ENCODE assay signal across 18 cellular contexts in genomic region chr18:7668392-7668791, GRCh38.
"Had no signal": no experiment of that assay in that cellular context is flagged by ENCODE, and none has a peak within 500 bp of the region (broad histone marks: within the 10 kb centered on the region; RNA-seq: fewer than 3 reads in every experiment).

No MANE protein-coding gene starts in this region.

- H3K27me3 Mint-ChIP-seq: activated naive CD8-positive, alpha-beta T cell; activated T-cell treated with anti-CD3 and anti-CD28 coated beads, Interleukin-2, amount 50 U/mL, for 24 hours; activated T-helper 17 cell treated with anti-CD3 and anti-CD28 coated beads, Interleukin-2, amount 50 U/mL, for 72 hours; natural killer cell treated with Interleukin-12 subunit alpha and Interleukin-12 subunit beta and Interleukin-15 and Interleukin-18, amount 100 ng/mL, for 72 hours; stimulated activated naive B cell treated with anti-CD40 and anti-IgM and Interleukin-4, amounts not matched to agents 10 μg/mL and 1 μg/mL and 100 μg/mL, for 72 hours had no signal

- H3K27ac Mint-ChIP-seq: activated naive CD8-positive, alpha-beta T cell; activated T-cell treated with anti-CD3 and anti-CD28 coated beads, Interleukin-2, amount 50 U/mL, for 24 hours; activated T-helper 17 cell treated with anti-CD3 and anti-CD28 coated beads, Interleukin-2, amount 50 U/mL, for 72 hours; natural killer cell treated with Interleukin-12 subunit alpha and Interleukin-12 subunit beta and Interleukin-15 and Interleukin-18, amount 100 ng/mL, for 72 hours; stimulated activated naive B cell treated with anti-CD40 and anti-IgM and Interleukin-4, amounts not matched to agents 10 μg/mL and 1 μg/mL and 100 μg/mL, for 72 hours; WTC11 had no signal

- H3K4me1 ChIP-seq: foreskin keratinocyte, left lung, transverse colon, uterus had no signal

- H3K4me3 ChIP-seq: left lung, transverse colon, uterus had no signal

- H3K9me3 Mint-ChIP-seq: activated T-cell treated with anti-CD3 and anti-CD28 coated beads, Interleukin-2, amount 50 U/mL, for 24 hours; activated T-helper 17 cell treated with anti-CD3 and anti-CD28 coated beads, Interleukin-2, amount 50 U/mL, for 72 hours; natural killer cell treated with Interleukin-12 subunit alpha and Interleukin-12 subunit beta and Interleukin-15 and Interleukin-18, amount 100 ng/mL, for 72 hours; stimulated activated naive B cell treated with anti-CD40 and anti-IgM and Interleukin-4, amounts not matched to agents 10 μg/mL and 1 μg/mL and 100 μg/mL, for 72 hours; WTC11 had no signal

- H3K4me3 Mint-ChIP-seq: activated naive CD8-positive, alpha-beta T cell; activated T-cell treated with anti-CD3 and anti-CD28 coated beads, Interleukin-2, amount 50 U/mL, for 24 hours; activated T-helper 17 cell treated with anti-CD3 and anti-CD28 coated beads, Interleukin-2, amount 50 U/mL, for 72 hours; natural killer cell treated with Interleukin-12 subunit alpha and Interleukin-12 subunit beta and Interleukin-15 and Interleukin-18, amount 100 ng/mL, for 72 hours; stimulated activated naive B cell treated with anti-CD40 and anti-IgM and Interleukin-4, amounts not matched to agents 10 μg/mL and 1 μg/mL and 100 μg/mL, for 72 hours; WTC11 had no signal

- H3K36me3 ChIP-seq: left lung, transverse colon, uterus had no signal

- ATAC-seq: activated T-helper 17 cell treated with anti-CD3 and anti-CD28 coated beads, Interleukin-2, amount 50 U/mL, for 72 hours; foreskin keratinocyte; left lung; natural killer cell treated with Interleukin-12 subunit alpha and Interleukin-12 subunit beta and Interleukin-15 and Interleukin-18, amount 100 ng/mL, for 72 hours; sciatic nerve; stimulated activated naive B cell treated with anti-CD40 and anti-IgM and Interleukin-4, amounts not matched to agents 10 μg/mL and 1 μg/mL and 100 μg/mL, for 72 hours; WTC11 had no signal

- H3K4me1 Mint-ChIP-seq: activated T-helper 17 cell treated with anti-CD3 and anti-CD28 coated beads, Interleukin-2, amount 50 U/mL, for 72 hours; stimulated activated naive B cell treated with anti-CD40 and anti-IgM and Interleukin-4, amounts not matched to agents 10 μg/mL and 1 μg/mL and 100 μg/mL, for 72 hours had no signal

- H3K9me3 ChIP-seq: left lung, transverse colon, uterus had no signal

- H3K36me3 Mint-ChIP-seq: activated naive CD8-positive, alpha-beta T cell; natural killer cell treated with Interleukin-12 subunit alpha and Interleukin-12 subunit beta and Interleukin-15 and Interleukin-18, amount 100 ng/mL, for 72 hours; stimulated activated naive B cell treated with anti-CD40 and anti-IgM and Interleukin-4, amounts not matched to agents 10 μg/mL and 1 μg/mL and 100 μg/mL, for 72 hours; WTC11 had no signal

- DNase-seq: activated T-cell treated with anti-CD3 and anti-CD28 coated beads, Interleukin-2, amount 50 U/mL, for 24 hours; amniotic stem cell; effector CD8-positive, alpha-beta T cell; foreskin keratinocyte; left lung; midbrain; occipital lobe; stimulated activated CD4-positive, alpha-beta T cell treated with anti-CD3 and anti-CD28 coated beads, Interleukin-2, amount 100 ng/mL, for 48 hours; stimulated activated CD8-positive, alpha-beta memory T cell treated with anti-CD3 and anti-CD28 coated beads, Interleukin-4, amount 100 ng/mL, for 48 hours; stimulated activated naive B cell treated with anti-CD40 and anti-IgM and Interleukin-4, amounts not matched to agents 10 μg/mL and 1 μg/mL and 100 μg/mL, for 72 hours; T-helper 9 cell; transverse colon; uterus had no signal

- H3K27me3 ChIP-seq: foreskin keratinocyte, left lung, transverse colon, uterus had no signal

- H3K27ac ChIP-seq: foreskin keratinocyte, left lung, transverse colon, uterus had no signal
